In genomic region chr2:54529935-54530334, GRCh38 we compare ENCODE assay signal across 20 cellular contexts.
DNase-seq lines count a peak whose midpoint lies in the region; ATAC-seq, FAIRE-seq and TF ChIP-seq lines count a peak whose summit lies in the region.
"Had no signal": no experiment of that assay in that cellular context is flagged by ENCODE, and none has a peak within 500 bp of the region (broad histone marks: within the 10 kb centered on the region; RNA-seq: fewer than 3 reads in every experiment).

No MANE protein-coding gene starts in this region.

- no peak for TF ChIP-seq CTCF in A549 (IDR thresholded peaks at IDR 0.05)
- no peak for TF ChIP-seq CTCF in transverse colon (IDR thresholded peaks at IDR 0.05)

- H3K4me2 ChIP-seq in A549, result no peak overlapping the region
- H3K4me2 ChIP-seq: PC-9 had no signal

- H3K27me3 Mint-ChIP-seq in CD8-positive, alpha-beta memory T cell, result peaks cover 0 to 3% of the 10 kb centered on the region in 2 donors
- H3K27me3 Mint-ChIP-seq: activated B cell treated with CpG ODN at 0.5 μM for 24 hours; CD4-positive, alpha-beta memory T cell; stimulated activated memory B cell treated with anti-CD40 and anti-IgM and Interleukin-4, amounts not matched to agents 10 μg/mL and 1 μg/mL and 100 μg/mL, for 72 hours had no signal

- peaks cover 1 to 9% (median 3%) of the 10 kb centered on the region in 3 donors for H3K4me1 Mint-ChIP-seq in CD8-positive, alpha-beta memory T cell

- H3K36me3 ChIP-seq in CD8-positive, alpha-beta memory T cell (ENCODE audit: insufficient read depth, low read length), result no peaks in the 10 kb centered on the region
- H3K36me3 ChIP-seq in transverse colon, result peaks cover 0 to 5% (median 0%) of the 10 kb centered on the region in 4 donors

- CTCF ChIA-PET in A549 (lab: Yijun Ruan, JAX), result interaction anchor here (1.2 to 3.3 kb wide), 5 partner anchors 7 to 175 kb away, joined by 3 to 21 read pairs (median 8); no protein-coding TSS in a partner anchor
- CTCF ChIA-PET in CD8-positive, alpha-beta memory T cell (lab: Charles Lee), result interaction anchor here (0.9 kb wide), 1 partner anchor 8 kb away, joined by 4 read pairs; no protein-coding TSS in a partner anchor

- POLR2A ChIA-PET in A549 (lab: Yijun Ruan, JAX), result no interaction called here
- POLR2A ChIA-PET in CD8-positive, alpha-beta memory T cell (lab: Charles Lee), result no interaction called here

- no peak overlapping the region for H3K27ac Mint-ChIP-seq in CD8-positive, alpha-beta memory T cell
- H3K27ac Mint-ChIP-seq: activated B cell treated with CpG ODN at 0.5 μM for 24 hours; stimulated activated memory B cell treated with anti-CD40 and anti-IgM and Interleukin-4, amounts not matched to agents 10 μg/mL and 1 μg/mL and 100 μg/mL, for 72 hours had no signal

- 99% methylated on average over 2 of the region's 2 CpGs for WGBS in A549 (ENCODE audit: missing lambda C conversion rate)
- 69 to 92% methylated on average over 2 of the region's 2 CpGs for WGBS in transverse colon (ENCODE audit: low coverage in 1 of 2), 2 donors

- H3K27me3 ChIP-seq in CD8-positive, alpha-beta memory T cell (ENCODE audit: insufficient read depth, low read length, poor library complexity, severe bottlenecking), result no peaks in the 10 kb centered on the region
- no peaks in the 10 kb centered on the region for H3K27me3 ChIP-seq in transverse colon
- H3K27me3 ChIP-seq: cardiac muscle cell, upper lobe of left lung had no signal

- H3K4me3 Mint-ChIP-seq in CD8-positive, alpha-beta memory T cell, result no peak overlapping the region
- H3K4me3 Mint-ChIP-seq: activated B cell treated with CpG ODN at 0.5 μM for 24 hours; CD4-positive, alpha-beta memory T cell; stimulated activated memory B cell treated with anti-CD40 and anti-IgM and Interleukin-4, amounts not matched to agents 10 μg/mL and 1 μg/mL and 100 μg/mL, for 72 hours had no signal

- no peak for FAIRE-seq in A549 (lab: Jason Lieb, UNC)
- FAIRE-seq: HTR-8/SVneo had no signal

- in situ Hi-C loops in transverse colon (cut with MboI; ENCODE audit: low pct_ligation_motif_present in 1 of 4, low pct_unique_long_range_greater_than_20kb in 1 of 4, low sequenced_read_pairs in 3 of 4), result loop anchor here in 3 of 4 donors (10.0 kb wide), 2 partner anchors 175 to 305 kb away; no protein-coding TSS in a partner anchor

- H3K36me3 Mint-ChIP-seq in CD8-positive, alpha-beta memory T cell, result no peaks in the 10 kb centered on the region
- H3K36me3 Mint-ChIP-seq: CD4-positive, alpha-beta memory T cell; stimulated activated memory B cell treated with anti-CD40 and anti-IgM and Interleukin-4, amounts not matched to agents 10 μg/mL and 1 μg/mL and 100 μg/mL, for 72 hours had no signal

- H3K9me3 ChIP-seq in A549, result no peaks in the 10 kb centered on the region
- no peaks in the 10 kb centered on the region for H3K9me3 ChIP-seq in CD8-positive, alpha-beta memory T cell (ENCODE audit: low read length)
- H3K9me3 ChIP-seq in transverse colon, result no peaks in the 10 kb centered on the region
- H3K9me3 ChIP-seq: upper lobe of left lung had no signal

- H3K4me1 ChIP-seq in A549 (peaks cover 62% of the 10 kb centered on the region), transverse colon (peaks cover 0 to 43% (median 27%) of the 10 kb centered on the region in 4 donors)
- no peaks in the 10 kb centered on the region for H3K4me1 ChIP-seq in CD8-positive, alpha-beta memory T cell (ENCODE audit: insufficient read depth, low read length)

- TF ChIP-seq EP300 in A549 (IDR thresholded peaks at IDR 0.05) (no peak), transverse colon (IDR thresholded peaks at IDR 0.05; ENCODE audit: low read depth) (no peak)

- TF ChIP-seq POLR2A in A549 (IDR thresholded peaks at IDR 0.05; ENCODE audit: low read length) (no peak), transverse colon (IDR thresholded peaks at IDR 0.05) (no peak)

- H3K4me3 ChIP-seq in A549 (no peak overlapping the region), transverse colon (no peak overlapping the region)
- no peak overlapping the region for H3K4me3 ChIP-seq in CD8-positive, alpha-beta memory T cell (ENCODE audit: low read length)
- H3K4me3 ChIP-seq: cardiac muscle cell, PC-9, upper lobe of left lung had no signal

- ATAC-seq in A549, result no peak
- ATAC-seq in GM18858 (IDR thresholded peaks at IDR 0.05; ENCODE audit: unreplicated experiment), result peak; percentile 37
- ATAC-seq in HG02798 (IDR thresholded peaks at IDR 0.05; ENCODE audit: poor library complexity, unreplicated experiment), result peak; percentile 63
- ATAC-seq: stimulated activated memory B cell treated with anti-CD40 and anti-IgM and Interleukin-4, amounts not matched to agents 10 μg/mL and 1 μg/mL and 100 μg/mL, for 72 hours had no signal

- intact Hi-C loops in transverse colon (cut with DNase I; ENCODE audit: low total_unique reads), result loop anchor here (10.0 kb wide), 1 partner anchor 175 kb away; no protein-coding TSS in a partner anchor

- DNase-seq in A549 (ENCODE audit: low read depth in 1 of 2, low spot score in 1 of 2), result no peak
- peak; percentile 51 for DNase-seq in RPMI8226
- DNase-seq in CD8-positive, alpha-beta memory T cell, result no peak
- DNase-seq in transverse colon, result no peak
- DNase-seq in C1 segment of cervical spinal cord (lab: John Stamatoyannopoulos, UW), result no peak
- DNase-seq in medulla oblongata (ENCODE audit: extremely low spot score), result no peak
- DNase-seq: activated B cell treated with CpG ODN at 0.5 μM for 24 hours; activated gamma-delta T cell; amniotic stem cell; CD4-positive, alpha-beta memory T cell; DMS79; NCI-H1436; NCI-H748 treated with DMSO at 0.1 percent for 48 hours; PC-9; upper lobe of left lung had no signal

- H3K27ac ChIP-seq in A549 (peak overlapping the region; percentile 89 to 98), transverse colon (no peak overlapping the region)
- no peak overlapping the region for H3K27ac ChIP-seq in CD8-positive, alpha-beta memory T cell (ENCODE audit: low read depth, low read length)
- H3K27ac ChIP-seq: cardiac muscle cell had no signal

- H3K9me3 Mint-ChIP-seq in CD8-positive, alpha-beta memory T cell, result no peaks in the 10 kb centered on the region
- H3K9me3 Mint-ChIP-seq: activated B cell treated with CpG ODN at 0.5 μM for 24 hours; CD4-positive, alpha-beta memory T cell; stimulated activated memory B cell treated with anti-CD40 and anti-IgM and Interleukin-4, amounts not matched to agents 10 μg/mL and 1 μg/mL and 100 μg/mL, for 72 hours had no signal

- TF ChIP-seq RAD21 in A549 (conservative IDR thresholded peaks at IDR 0.05 in 1 of 2, IDR thresholded peaks at IDR 0.05 in 1 of 2), result no peak

TF ChIP-seq in A549, 52 proteins besides CTCF, POLR2A, EP300 and RAD21:
- TF ChIP-seq E2F6 (IDR thresholded peaks at IDR 0.05; ENCODE audit: borderline replicate concordance, low read depth) (no peak), MAFK (IDR thresholded peaks at IDR 0.05; ENCODE audit: partially characterized antibody) (peak; percentile 24)
TF ChIP-seq in A549: peak in this region for 1.

Comparison
In these comparisons a context has a peak if more than half of its experiments do, and no peak if none do; other contexts are left out.
1. ATAC-seq: peak in GM18858 (single experiment) and HG02798 (single experiment); none in A549 (0 of 2).
2. H3K27ac ChIP-seq: peak in A549 (2 of 2); none in CD8-positive, alpha-beta memory T cell (single experiment) and transverse colon (0 of 4).